2 cellular contexts compared by ENCODE assay signal in the genomic region with DNA sequence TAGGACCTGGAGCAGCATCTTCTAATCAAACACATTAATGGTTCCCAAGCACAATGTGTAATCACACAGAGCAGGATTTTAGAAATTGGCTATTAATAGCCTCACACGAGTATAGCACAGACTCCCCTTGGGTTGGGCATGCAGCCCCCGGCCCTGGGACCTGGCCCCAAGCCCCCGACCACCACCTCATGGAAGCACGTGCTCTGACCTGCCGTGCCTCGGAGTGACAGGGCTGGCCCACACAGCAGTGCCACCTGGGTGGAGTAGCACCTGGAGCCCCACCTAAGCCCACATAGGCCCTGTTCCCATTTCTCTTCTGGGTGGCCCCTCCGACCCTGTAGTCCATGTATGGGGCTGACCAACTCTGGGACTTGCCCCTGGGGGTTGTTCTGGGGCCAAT.
TF ChIP-seq lines count a peak whose summit lies in the region.

No MANE protein-coding gene starts in this region.

TF ChIP-seq in H1, 55 proteins besides CTCF, POLR2A, EP300 and RAD21 (continued from another document):
- no peak for TF ChIP-seq CTBP2 (IDR thresholded peaks at IDR 0.05; ENCODE audit: borderline replicate concordance, insufficient read depth, insufficient read length, low read length)
- no peak for TF ChIP-seq CBX8 (IDR thresholded peaks at IDR 0.05; ENCODE audit: borderline replicate concordance, low read depth, low read length)
- no peak for TF ChIP-seq SIX5 (IDR thresholded peaks at IDR 0.05; ENCODE audit: low read depth, low read length)
- no peak for TF ChIP-seq HDAC6 (IDR thresholded peaks at IDR 0.05; ENCODE audit: low read depth, low read length)

TF ChIP-seq in liver, 16 proteins besides CTCF, POLR2A, EP300 and RAD21 (continued from another document):
- TF ChIP-seq, protein P1, sequence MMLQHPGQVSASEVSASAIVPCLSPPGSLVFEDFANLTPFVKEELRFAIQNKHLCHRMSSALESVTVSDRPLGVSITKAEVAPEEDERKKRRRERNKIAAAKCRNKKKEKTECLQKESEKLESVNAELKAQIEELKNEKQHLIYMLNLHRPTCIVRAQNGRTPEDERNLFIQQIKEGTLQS (IDR thresholded peaks at IDR 0.05) = no peak
- TF ChIP-seq YY1 (IDR thresholded peaks at IDR 0.05) (no peak), JUND (IDR thresholded peaks at IDR 0.05) (no peak), FOXA2 (IDR thresholded peaks at IDR 0.05) (no peak), EGR1 (IDR thresholded peaks at IDR 0.05; ENCODE audit: low read depth in 2 of 2) (no peak), TAF1 (conservative IDR thresholded peaks at IDR 0.05) (no peak), HNF4G (IDR thresholded peaks at IDR 0.05) (no peak)
- TF ChIP-seq, protein P2, sequence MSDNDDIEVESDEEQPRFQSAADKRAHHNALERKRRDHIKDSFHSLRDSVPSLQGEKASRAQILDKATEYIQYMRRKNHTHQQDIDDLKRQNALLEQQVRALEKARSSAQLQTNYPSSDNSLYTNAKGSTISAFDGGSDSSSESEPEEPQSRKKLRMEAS (IDR thresholded peaks at IDR 0.05) = no peak
- TF ChIP-seq, protein P3, sequence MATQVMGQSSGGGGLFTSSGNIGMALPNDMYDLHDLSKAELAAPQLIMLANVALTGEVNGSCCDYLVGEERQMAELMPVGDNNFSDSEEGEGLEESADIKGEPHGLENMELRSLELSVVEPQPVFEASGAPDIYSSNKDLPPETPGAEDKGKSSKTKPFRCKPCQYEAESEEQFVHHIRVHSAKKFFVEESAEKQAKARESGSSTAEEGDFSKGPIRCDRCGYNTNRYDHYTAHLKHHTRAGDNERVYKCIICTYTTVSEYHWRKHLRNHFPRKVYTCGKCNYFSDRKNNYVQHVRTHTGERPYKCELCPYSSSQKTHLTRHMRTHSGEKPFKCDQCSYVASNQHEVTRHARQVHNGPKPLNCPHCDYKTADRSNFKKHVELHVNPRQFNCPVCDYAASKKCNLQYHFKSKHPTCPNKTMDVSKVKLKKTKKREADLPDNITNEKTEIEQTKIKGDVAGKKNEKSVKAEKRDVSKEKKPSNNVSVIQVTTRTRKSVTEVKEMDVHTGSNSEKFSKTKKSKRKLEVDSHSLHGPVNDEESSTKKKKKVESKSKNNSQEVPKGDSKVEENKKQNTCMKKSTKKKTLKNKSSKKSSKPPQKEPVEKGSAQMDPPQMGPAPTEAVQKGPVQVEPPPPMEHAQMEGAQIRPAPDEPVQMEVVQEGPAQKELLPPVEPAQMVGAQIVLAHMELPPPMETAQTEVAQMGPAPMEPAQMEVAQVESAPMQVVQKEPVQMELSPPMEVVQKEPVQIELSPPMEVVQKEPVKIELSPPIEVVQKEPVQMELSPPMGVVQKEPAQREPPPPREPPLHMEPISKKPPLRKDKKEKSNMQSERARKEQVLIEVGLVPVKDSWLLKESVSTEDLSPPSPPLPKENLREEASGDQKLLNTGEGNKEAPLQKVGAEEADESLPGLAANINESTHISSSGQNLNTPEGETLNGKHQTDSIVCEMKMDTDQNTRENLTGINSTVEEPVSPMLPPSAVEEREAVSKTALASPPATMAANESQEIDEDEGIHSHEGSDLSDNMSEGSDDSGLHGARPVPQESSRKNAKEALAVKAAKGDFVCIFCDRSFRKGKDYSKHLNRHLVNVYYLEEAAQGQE (IDR thresholded peaks at IDR 0.05) = no peak
